In the genomic region with DNA sequence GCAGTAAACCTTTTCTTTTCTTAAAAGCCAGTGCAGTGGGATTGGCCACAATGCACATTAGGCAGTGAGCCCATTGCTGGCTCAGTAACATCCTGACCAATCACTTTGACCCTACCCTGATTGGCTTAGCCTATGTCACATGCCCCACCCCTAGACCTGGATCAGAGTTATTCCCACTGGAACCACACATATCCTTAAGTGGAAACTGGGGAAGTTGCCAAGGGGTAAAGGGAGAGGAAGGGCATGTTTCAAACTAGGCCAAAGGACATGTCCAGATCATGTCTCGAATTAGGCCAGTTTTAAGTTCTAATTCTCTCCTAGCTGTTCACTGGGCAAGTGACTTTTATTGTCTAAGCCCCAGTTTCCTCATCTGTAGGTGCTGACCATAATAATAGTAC, we compare ENCODE assay signal across 17 cellular contexts.
A peak's percentile ranks its signal among the peaks of the same experiment; 100 is the strongest.
DNase-seq lines count a peak whose midpoint lies in the region; ATAC-seq, FAIRE-seq and TF ChIP-seq lines count a peak whose summit lies in the region.
"Had no signal": no experiment of that assay in that cellular context is flagged by ENCODE, and none has a peak within 500 bp of the region (broad histone marks: within the 10 kb centered on the region; RNA-seq: fewer than 3 reads in every experiment).

No MANE protein-coding gene starts in this region.

- TF ChIP-seq EP300 in K562 (IDR thresholded peaks at IDR 0.05; ENCODE audit: low read length), result no peak

- no peak overlapping the region for H3K4me2 ChIP-seq in K562 (ENCODE audit: insufficient read depth, low read length)

- H3K4me1 ChIP-seq in heart right ventricle, result peaks cover 19 to 99% (median 88%) of the 10 kb centered on the region in 9 donors
- H3K4me1 ChIP-seq in K562 (replicated peaks in 1 of 2; ENCODE audit: control insufficient read depth in 2 of 2, insufficient read depth in 2 of 2, low read length in 2 of 2), result peaks cover 0 to 60% of the 10 kb centered on the region in 2 experiments; a peak in 4 of 5 replicates
- H3K4me1 ChIP-seq in upper lobe of right lung, result peaks cover 44% of the 10 kb centered on the region

- no peak overlapping the region for H3K9ac ChIP-seq in K562 (ENCODE audit: insufficient read depth in 1 of 2, low read depth in 2 of 2, low read length in 2 of 2)

- CTCF ChIA-PET in K562 (lab: Yijun Ruan, JAX; ENCODE audit: low intra/inter-chr PET ratio), result no interaction called here

- no peaks in the 10 kb centered on the region for H3K9me1 ChIP-seq in K562 (ENCODE audit: control insufficient read depth, insufficient read depth, low read length)

- no peaks in the 10 kb centered on the region for H4K20me1 ChIP-seq in K562 (replicated peaks; ENCODE audit: control insufficient read depth, insufficient read depth, low read length)

- H3K27ac ChIP-seq in heart right ventricle (peak overlapping the region in 6 of 10 donors; percentile 57 to 92 (median 80)), KOPT-K1 (ENCODE audit: low read depth, low read length, poor library complexity, severe bottlenecking) (peak overlapping the region; percentile 91), K562 (ENCODE audit: extremely low read depth, low read depth, low read length) (peak overlapping the region; percentile 67), upper lobe of right lung (peak overlapping the region; percentile 6)
- H3K27ac ChIP-seq: adrenal gland, right lobe of liver, VCaP had no signal

- no peak for TF ChIP-seq POLR2A in K562 (conservative IDR thresholded peaks at IDR 0.05)

- POLR2A ChIA-PET in K562 (lab: Yijun Ruan, JAX), result interaction anchor here (0.7 kb wide), 1 partner anchor 17 kb away, joined by 3 read pairs; no protein-coding TSS in a partner anchor

- no peaks in the 10 kb centered on the region for H3K36me3 ChIP-seq in heart right ventricle
- no peaks in the 10 kb centered on the region for H3K36me3 ChIP-seq in KOPT-K1 (ENCODE audit: insufficient read depth, low read length)
- H3K36me3 ChIP-seq in K562 (ENCODE audit: control insufficient read depth, insufficient read depth, low read length), result no peaks in the 10 kb centered on the region
- H3K36me3 ChIP-seq in upper lobe of right lung, result no peaks in the 10 kb centered on the region
- H3K36me3 ChIP-seq: adrenal gland, right lobe of liver had no signal

- 57 to 70% methylated on average over 1 of the region's 1 CpG for WGBS in heart right ventricle, 2 donors
- 38% methylated on average over 1 of the region's 1 CpG for WGBS in K562 (ENCODE audit: insufficient coverage, low coverage, missing lambda C conversion rate)

- H3K4me3 ChIP-seq in heart right ventricle, result no peak overlapping the region
- H3K4me3 ChIP-seq in K562, result no peak overlapping the region
- no peak overlapping the region for H3K4me3 ChIP-seq in upper lobe of right lung
- H3K4me3 ChIP-seq: adrenal gland, right lobe of liver had no signal

- intact Hi-C loops in heart right ventricle (cut with DNase I), result loop anchor here in 7 of 10 donors (5.0 to 10.0 kb wide), 5 partner anchors 61 to 103 kb away; no protein-coding TSS in a partner anchor
- intact Hi-C loops in Right ventricle myocardium superior (cut with DNase I), result no loop called here
- intact Hi-C loops in K562 (cut with micrococcal nuclease), result no loop called here
- intact Hi-C loops in upper lobe of right lung (cut with DNase I), result no loop called here

- in situ Hi-C loops in K562 (cut with MboI), result no loop called here

- H3K27me3 ChIP-seq in heart right ventricle (no peaks in the 10 kb centered on the region), K562 (ENCODE audit: control insufficient read depth in 2 of 2, insufficient read depth in 2 of 2, low read length in 2 of 2) (no peaks in the 10 kb centered on the region), upper lobe of right lung (no peaks in the 10 kb centered on the region)
- H3K27me3 ChIP-seq: adrenal gland, right lobe of liver had no signal

- H3K9me3 ChIP-seq in heart right ventricle (no peaks in the 10 kb centered on the region), KOPT-K1 (ENCODE audit: insufficient read depth, low read length, poor library complexity, severe bottlenecking) (peaks cover 12% of the 10 kb centered on the region), K562 (replicated peaks; ENCODE audit: control insufficient read depth, insufficient read depth, low read depth, low read length) (peaks cover 3% of the 10 kb centered on the region; the same call in 1 of the 2 replicates), upper lobe of right lung (no peaks in the 10 kb centered on the region)
- H3K9me3 ChIP-seq: adrenal gland, right lobe of liver had no signal

- H3K79me2 ChIP-seq in K562 (ENCODE audit: control insufficient read depth, insufficient read depth, low read length), result no peaks in the 10 kb centered on the region

- TF ChIP-seq CTCF in heart right ventricle (IDR thresholded peaks at IDR 0.05) (no peak), K562 (IDR thresholded peaks at IDR 0.05 in 2 of 3, conservative IDR thresholded peaks at IDR 0.05 in 1 of 3; ENCODE audit: insufficient read depth in 2 of 3, low read depth in 1 of 3, low read length in 3 of 3) (no peak), upper lobe of right lung (IDR thresholded peaks at IDR 0.05) (no peak)

- TF ChIP-seq RAD21 in K562 (CRISPR knock-in tag; conservative IDR thresholded peaks at IDR 0.05 in 1 of 2, IDR thresholded peaks at IDR 0.05 in 1 of 2), result no peak

- no peak for DNase-seq in heart right ventricle
- no peak for DNase-seq in Right ventricle myocardium superior
- DNase-seq in K562 (ENCODE audit: extremely low read depth in 1 of 4, low spot score in 3 of 4), result no peak
- no peak for DNase-seq in upper lobe of right lung
- DNase-seq in SKM-1 treated with dmso at 0.1 percent for 144 hours (lab: John Stamatoyannopoulos, UW; ENCODE audit: unreplicated experiment), result no peak
- no peak for DNase-seq in HuH-7 (ENCODE audit: low spot score)
- DNase-seq: adrenal gland, hypothalamus, kidney glomerular epithelial cell, midbrain, NCI-H1092, nucleus accumbens, right lobe of liver had no signal

- TSS peak; percentile 98 for BruUV-seq in K562 (replicated peaks; lab: Mats Ljungman, UMichigan)

- H2AFZ ChIP-seq in K562 (ENCODE audit: low read depth, low read length), result no peak overlapping the region; the same call in 1 of the 2 replicates

- no peak for FAIRE-seq in K562 (lab: Jason Lieb, UNC)
- FAIRE-seq: HepG2 had no signal

- no peak for ATAC-seq in heart right ventricle
- ATAC-seq in Right ventricle myocardium superior (ENCODE audit: poor library complexity), result no peak
- ATAC-seq in K562, result peak; percentile 2; the same call in 1 of the 3 replicates
- ATAC-seq in upper lobe of right lung, result no peak
- ATAC-seq: HepG2, Panc1, right lobe of liver had no signal

TF ChIP-seq in K562, 482 proteins besides CTCF, POLR2A, EP300 and RAD21 (continues in another document):
- TF ChIP-seq CBFA2T2 (conservative IDR thresholded peaks at IDR 0.05) (no peak), SMAD4 (CRISPR knock-in tag; conservative IDR thresholded peaks at IDR 0.05) (peak; percentile 41; the same call in 1 of the 2 replicates), ZNF232 (CRISPR knock-in tag; IDR thresholded peaks at IDR 0.05) (no peak), KAT2B (IDR thresholded peaks at IDR 0.05; ENCODE audit: low read depth, low read length) (no peak), RBBP5 (IDR thresholded peaks at IDR 0.05; ENCODE audit: borderline replicate concordance, insufficient read depth, low read length, poor library complexity, severe bottlenecking) (no peak), NBN (IDR thresholded peaks at IDR 0.05; ENCODE audit: low read depth) (no peak), SNRNP70 (optimal IDR thresholded peaks at IDR 0.05; ENCODE audit: low read depth, low read length) (no peak), SMARCA4 (IDR thresholded peaks at IDR 0.05) (no peak)
- TF ChIP-seq, protein P1, sequence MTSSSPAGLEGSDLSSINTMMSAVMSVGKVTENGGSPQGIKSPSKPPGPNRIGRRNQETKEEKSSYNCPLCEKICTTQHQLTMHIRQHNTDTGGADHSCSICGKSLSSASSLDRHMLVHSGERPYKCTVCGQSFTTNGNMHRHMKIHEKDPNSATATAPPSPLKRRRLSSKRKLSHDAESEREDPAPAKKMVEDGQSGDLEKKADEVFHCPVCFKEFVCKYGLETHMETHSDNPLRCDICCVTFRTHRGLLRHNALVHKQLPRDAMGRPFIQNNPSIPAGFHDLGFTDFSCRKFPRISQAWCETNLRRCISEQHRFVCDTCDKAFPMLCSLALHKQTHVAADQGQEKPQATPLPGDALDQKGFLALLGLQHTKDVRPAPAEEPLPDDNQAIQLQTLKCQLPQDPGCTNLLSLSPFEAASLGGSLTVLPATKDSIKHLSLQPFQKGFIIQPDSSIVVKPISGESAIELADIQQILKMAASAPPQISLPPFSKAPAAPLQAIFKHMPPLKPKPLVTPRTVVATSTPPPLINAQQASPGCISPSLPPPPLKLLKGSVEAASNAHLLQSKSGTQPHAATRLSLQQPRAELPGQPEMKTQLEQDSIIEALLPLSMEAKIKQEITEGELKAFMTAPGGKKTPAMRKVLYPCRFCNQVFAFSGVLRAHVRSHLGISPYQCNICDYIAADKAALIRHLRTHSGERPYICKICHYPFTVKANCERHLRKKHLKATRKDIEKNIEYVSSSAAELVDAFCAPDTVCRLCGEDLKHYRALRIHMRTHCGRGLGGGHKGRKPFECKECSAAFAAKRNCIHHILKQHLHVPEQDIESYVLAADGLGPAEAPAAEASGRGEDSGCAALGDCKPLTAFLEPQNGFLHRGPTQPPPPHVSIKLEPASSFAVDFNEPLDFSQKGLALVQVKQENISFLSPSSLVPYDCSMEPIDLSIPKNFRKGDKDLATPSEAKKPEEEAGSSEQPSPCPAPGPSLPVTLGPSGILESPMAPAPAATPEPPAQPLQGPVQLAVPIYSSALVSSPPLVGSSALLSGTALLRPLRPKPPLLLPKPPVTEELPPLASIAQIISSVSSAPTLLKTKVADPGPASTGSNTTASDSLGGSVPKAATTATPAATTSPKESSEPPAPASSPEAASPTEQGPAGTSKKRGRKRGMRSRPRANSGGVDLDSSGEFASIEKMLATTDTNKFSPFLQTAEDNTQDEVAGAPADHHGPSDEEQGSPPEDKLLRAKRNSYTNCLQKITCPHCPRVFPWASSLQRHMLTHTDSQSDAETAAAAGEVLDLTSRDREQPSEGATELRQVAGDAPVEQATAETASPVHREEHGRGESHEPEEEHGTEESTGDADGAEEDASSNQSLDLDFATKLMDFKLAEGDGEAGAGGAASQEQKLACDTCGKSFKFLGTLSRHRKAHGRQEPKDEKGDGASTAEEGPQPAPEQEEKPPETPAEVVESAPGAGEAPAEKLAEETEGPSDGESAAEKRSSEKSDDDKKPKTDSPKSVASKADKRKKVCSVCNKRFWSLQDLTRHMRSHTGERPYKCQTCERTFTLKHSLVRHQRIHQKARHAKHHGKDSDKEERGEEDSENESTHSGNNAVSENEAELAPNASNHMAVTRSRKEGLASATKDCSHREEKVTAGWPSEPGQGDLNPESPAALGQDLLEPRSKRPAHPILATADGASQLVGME (CRISPR knock-in tag; IDR thresholded peaks at IDR 0.05), result no peak

Comparison
In these comparisons a context has a peak if more than half of its experiments do, and no peak if none do; other contexts are left out.
1. intact Hi-C loops: an anchor here in heart right ventricle (5.0 to 10.0 kb wide); none called in Right ventricle myocardium superior, K562 and upper lobe of right lung.
2. H3K27ac ChIP-seq: peak in every context shown above with its lines; median percentile 91 in KOPT-K1; 80 in heart right ventricle; 67 in K562; 6 in upper lobe of right lung.